Comparison of ENCODE assay signal across 1 cellular context in genomic region chr17:37744961-37745800, GRCh38.
TF ChIP-seq lines count a peak whose summit lies in the region.

TSS of gene HNF1B (minus strand) at chr17:37745059. CDS start at chr17:37744884, 175 bp downstream.

TF ChIP-seq in GM12878, 131 proteins besides CTCF, POLR2A, EP300 and RAD21 (continued from another document and continues in another):
- TF ChIP-seq BCL11A (IDR thresholded peaks at IDR 0.05; ENCODE audit: low read depth, low read length) (0 out of 2 replicates have a peak, but pooled peaks have one; percentile 53), ATF3 (IDR thresholded peaks at IDR 0.05; ENCODE audit: borderline replicate concordance, extremely low read depth, low read depth, low read length) (no peak), YY1 (IDR thresholded peaks at IDR 0.05; ENCODE audit: low read depth, low read length) (peak; percentile 82), ZBTB33 (IDR thresholded peaks at IDR 0.05) (no peak), FOS (IDR thresholded peaks at IDR 0.05; ENCODE audit: borderline replicate concordance, extremely low read depth, insufficient read length) (no peak), CHD1 (IDR thresholded peaks at IDR 0.05; ENCODE audit: low read depth, low read length) (no peak), ELK1 (IDR thresholded peaks at IDR 0.05; ENCODE audit: low read depth, low read length) (no peak), GABPA (IDR thresholded peaks at IDR 0.05; ENCODE audit: low read depth) (no peak), MLLT1 (IDR thresholded peaks at IDR 0.05) (peak; percentile 56), DPF2 (IDR thresholded peaks at IDR 0.05) (peak; percentile 99), MTA2 (IDR thresholded peaks at IDR 0.05; ENCODE audit: low read depth) (peak; percentile 88), SREBF1 (IDR thresholded peaks at IDR 0.05; ENCODE audit: low read length) (no peak), RUNX3 (IDR thresholded peaks at IDR 0.05; ENCODE audit: low read length) (peak; percentile 49), NR2C1 (IDR thresholded peaks at IDR 0.05) (no peak), SMAD5 (IDR thresholded peaks at IDR 0.05; ENCODE audit: low read depth) (no peak), JUND (IDR thresholded peaks at IDR 0.05; ENCODE audit: low read depth, low read length) (no peak), SKIL (IDR thresholded peaks at IDR 0.05; ENCODE audit: low read depth, poor library complexity, severe bottlenecking) (no peak), POU2F2 (IDR thresholded peaks at IDR 0.05; ENCODE audit: borderline replicate concordance, low read depth, low read length) (peak; percentile 98), E4F1 (IDR thresholded peaks at IDR 0.05; ENCODE audit: borderline replicate concordance, partially characterized antibody) (no peak), SMARCA5 (IDR thresholded peaks at IDR 0.05) (no peak), CHD4 (IDR thresholded peaks at IDR 0.05) (0 out of 2 replicates have a peak, but pooled peaks have one; percentile 85), EZH2 (IDR thresholded peaks at IDR 0.05; ENCODE audit: borderline replicate concordance, control insufficient read depth, low read depth, low read length) (no peak), IRF5 (IDR thresholded peaks at IDR 0.05; ENCODE audit: borderline replicate concordance) (no peak), ZZZ3 (IDR thresholded peaks at IDR 0.05; ENCODE audit: control insufficient read depth, insufficient read length, low read depth) (no peak), NFYA (IDR thresholded peaks at IDR 0.05; ENCODE audit: borderline replicate concordance, low read depth, low read length) (no peak), KLF5 (IDR thresholded peaks at IDR 0.05; ENCODE audit: partially characterized antibody) (no peak), ESRRA (IDR thresholded peaks at IDR 0.05; ENCODE audit: low read length) (no peak), ZNF592 (IDR thresholded peaks at IDR 0.05) (no peak), NRF1 (conservative IDR thresholded peaks at IDR 0.05; ENCODE audit: low read depth, low read length) (no peak), PBX3 (IDR thresholded peaks at IDR 0.05; ENCODE audit: insufficient replicate concordance, low read depth, low read length) (no peak), POLR2AphosphoS2 (IDR thresholded peaks at IDR 0.05; ENCODE audit: low read depth, low read length) (peak; percentile 34; the same call in 1 of the 2 replicates), NR2F1 (conservative IDR thresholded peaks at IDR 0.05) (peak; percentile 80), IRF4 (IDR thresholded peaks at IDR 0.05; ENCODE audit: low read depth, low read length) (peak; percentile 94), PAX8 (IDR thresholded peaks at IDR 0.05) (no peak), ZNF384 (IDR thresholded peaks at IDR 0.05; ENCODE audit: borderline replicate concordance, low read depth, low read length) (no peak), RFX5 (IDR thresholded peaks at IDR 0.05; ENCODE audit: low read depth, low read length) (no peak), BACH1 (IDR thresholded peaks at IDR 0.05; ENCODE audit: borderline replicate concordance) (peak; percentile 85), TAF1 (IDR thresholded peaks at IDR 0.05; ENCODE audit: borderline replicate concordance, low read depth, low read length) (no peak), SIX5 (IDR thresholded peaks at IDR 0.05; ENCODE audit: low read depth, low read length, severe bottlenecking) (no peak), POLR2AphosphoS5 (IDR thresholded peaks at IDR 0.05; ENCODE audit: low read length) (peak; percentile 55), ZBED1 (IDR thresholded peaks at IDR 0.05; ENCODE audit: borderline replicate concordance) (no peak), PAX5 (IDR thresholded peaks at IDR 0.05; ENCODE audit: borderline replicate concordance, low read depth, low read length) (peak; percentile 7; the same call in 1 of the 2 replicates), IKZF1 (conservative IDR thresholded peaks at IDR 0.05) (peak; percentile 99), BHLHE40 (IDR thresholded peaks at IDR 0.05; ENCODE audit: borderline replicate concordance in 1 of 2, low read depth in 2 of 2, low read length in 1 of 2) (no peak; a peak in 1 of 4 replicates), NFIC (IDR thresholded peaks at IDR 0.05; ENCODE audit: low read depth, low read length) (no peak), USF1 (IDR thresholded peaks at IDR 0.05; ENCODE audit: borderline replicate concordance, extremely low read length, insufficient read depth, low read depth, low read length) (no peak), ZNF622 (IDR thresholded peaks at IDR 0.05) (no peak), FOXM1 (IDR thresholded peaks at IDR 0.05; ENCODE audit: low read depth, low read length) (no peak)
